12 cellular contexts compared by ENCODE assay signal in genomic region chr14:63435204-63435603, GRCh38.
A peak's percentile ranks its signal among the peaks of the same experiment; 100 is the strongest.
DNase-seq lines count a peak whose midpoint lies in the region; ATAC-seq, FAIRE-seq and TF ChIP-seq lines count a peak whose summit lies in the region.
"Had no signal": no experiment of that assay in that cellular context is flagged by ENCODE, and none has a peak within 500 bp of the region (broad histone marks: within the 10 kb centered on the region; RNA-seq: fewer than 3 reads in every experiment).

No MANE protein-coding gene starts in this region.

- peak overlapping the region; percentile 81 for H3K27ac Mint-ChIP-seq in CD8-positive, alpha-beta T cell
- H3K27ac Mint-ChIP-seq in effector memory CD8-positive, alpha-beta T cell, result peak overlapping the region; percentile 34 to 60

- H3K4me2 ChIP-seq in Karpas-422 (ENCODE audit: low read depth, low read length, poor library complexity, severe bottlenecking), result peak overlapping the region; percentile 77

- H3K4me1 Mint-ChIP-seq in CD8-positive, alpha-beta T cell (ENCODE audit: low read depth), result peaks cover 71% of the 10 kb centered on the region
- peaks cover 49 to 59% of the 10 kb centered on the region in 2 donors for H3K4me1 Mint-ChIP-seq in effector memory CD8-positive, alpha-beta T cell (ENCODE audit: low read depth in 2 of 2)

- H3K9ac ChIP-seq in Karpas-422 (ENCODE audit: low read length), result peak overlapping the region; percentile 62

- no peak for FAIRE-seq in pancreas (lab: Jason Lieb, UNC)

- H3K27me3 Mint-ChIP-seq in CD8-positive, alpha-beta T cell (ENCODE audit: low read depth), result no peaks in the 10 kb centered on the region
- no peaks in the 10 kb centered on the region for H3K27me3 Mint-ChIP-seq in effector memory CD8-positive, alpha-beta T cell

- H3K27ac ChIP-seq in CD8-positive, alpha-beta T cell (ENCODE audit: low read depth, low read length), result no peak overlapping the region
- H3K27ac ChIP-seq in Karpas-422 (ENCODE audit: low read length) (peak overlapping the region; percentile 91), psoas muscle (peak overlapping the region; percentile 78), prostate gland (peak overlapping the region in 1 of 2 donors; percentile 32), pancreas (peak overlapping the region in 2 of 4 donors; percentile 78 to 82)

- TF ChIP-seq POLR2A in prostate gland (IDR thresholded peaks at IDR 0.05), result no peak

- peaks cover 5% of the 10 kb centered on the region for H3K36me3 Mint-ChIP-seq in CD8-positive, alpha-beta T cell
- H3K36me3 Mint-ChIP-seq in effector memory CD8-positive, alpha-beta T cell (ENCODE audit: insufficient read depth), result peaks cover 2% of the 10 kb centered on the region

- 75 to 80% (median 78%) methylated on average over 2 of the region's 2 CpGs for WGBS in psoas muscle, 3 donors
- WGBS in prostate gland, result 72% methylated on average over 2 of the region's 2 CpGs
- 64 to 79% methylated on average over 2 of the region's 2 CpGs for WGBS in pancreas, 2 donors

- TF ChIP-seq CTCF in CD8-positive, alpha-beta T cell (IDR thresholded peaks at IDR 0.05), result no peak
- TF ChIP-seq CTCF in psoas muscle (IDR thresholded peaks at IDR 0.05) (no peak), prostate gland (IDR thresholded peaks at IDR 0.05) (no peak), pancreas (IDR thresholded peaks at IDR 0.05) (no peak)

- H3K36me3 ChIP-seq in CD8-positive, alpha-beta T cell (ENCODE audit: insufficient read depth, low read length), result no peaks in the 10 kb centered on the region
- no peaks in the 10 kb centered on the region for H3K36me3 ChIP-seq in Karpas-422 (ENCODE audit: insufficient read depth, low read length)
- no peaks in the 10 kb centered on the region for H3K36me3 ChIP-seq in psoas muscle (ENCODE audit: insufficient read depth in 1 of 2, low read depth in 1 of 2)
- H3K36me3 ChIP-seq in prostate gland, result no peaks in the 10 kb centered on the region
- H3K36me3 ChIP-seq in pancreas, result no peaks in the 10 kb centered on the region

- CTCF ChIA-PET in CD8-positive, alpha-beta T cell (lab: Charles Lee), result no interaction called here

- POLR2A ChIA-PET in CD8-positive, alpha-beta T cell (lab: Charles Lee), result no interaction called here

- intact Hi-C loops in CD8-positive, alpha-beta T cell (cut with DNase I, micrococcal nuclease), result no loop called here
- intact Hi-C loops in psoas muscle (cut with DNase I), result loop anchor here (5.0 to 10.0 kb wide), 2 partner anchors 107 to 110 kb away; partner anchors contain the start of gene PPP2R5E (in 2 of the 2)
- intact Hi-C loops in prostate gland (cut with DNase I), result loop anchor here (5.0 kb wide), 1 partner anchor 107 kb away; the partner anchor contains the start of gene PPP2R5E
- intact Hi-C loops in pancreas (cut with DNase I), result no loop called here

- no peak overlapping the region for H2AFZ ChIP-seq in Karpas-422 (ENCODE audit: low read length)

- no peaks in the 10 kb centered on the region for H3K27me3 ChIP-seq in CD8-positive, alpha-beta T cell (ENCODE audit: insufficient read depth, low read length)
- H3K27me3 ChIP-seq in Karpas-422 (ENCODE audit: low read length) (no peaks in the 10 kb centered on the region), psoas muscle (ENCODE audit: insufficient read depth in 3 of 3, low read length in 2 of 3) (no peaks in the 10 kb centered on the region), prostate gland (replicated peaks; ENCODE audit: insufficient read depth) (no peaks in the 10 kb centered on the region), pancreas (no peaks in the 10 kb centered on the region)

- H3K4me1 ChIP-seq in CD8-positive, alpha-beta T cell (ENCODE audit: insufficient read depth, low read length), result peaks cover 40% of the 10 kb centered on the region
- H3K4me1 ChIP-seq in Karpas-422 (ENCODE audit: low read length), result peaks cover 75% of the 10 kb centered on the region
- H3K4me1 ChIP-seq in psoas muscle, result peaks cover 70% of the 10 kb centered on the region
- peaks cover 7% of the 10 kb centered on the region for H3K4me1 ChIP-seq in prostate gland (replicated peaks)
- peaks cover 35 to 53% (median 38%) of the 10 kb centered on the region in 3 donors for H3K4me1 ChIP-seq in pancreas

- H3K9me3 ChIP-seq in CD8-positive, alpha-beta T cell (ENCODE audit: low read length), result no peaks in the 10 kb centered on the region
- no peaks in the 10 kb centered on the region for H3K9me3 ChIP-seq in Karpas-422 (ENCODE audit: low read length)
- no peaks in the 10 kb centered on the region for H3K9me3 ChIP-seq in psoas muscle
- no peaks in the 10 kb centered on the region for H3K9me3 ChIP-seq in prostate gland
- H3K9me3 ChIP-seq in pancreas, result no peaks in the 10 kb centered on the region

- no peaks in the 10 kb centered on the region for H3K9me2 ChIP-seq in Karpas-422 (replicated peaks; ENCODE audit: insufficient read depth, low read length)

- DNase-seq in CD8-positive, alpha-beta T cell, result no peak
- DNase-seq in Karpas-422 (peak; percentile 85), psoas muscle (no peak), prostate gland (ENCODE audit: low spot score) (no peak), pancreas (no peak)
- DNase-seq in effector memory CD8-positive, alpha-beta T cell, result no peak
- no peak for DNase-seq in central memory CD4-positive, alpha-beta T cell
- DNase-seq: activated CD4-positive, CD25-positive, alpha-beta regulatory T cell; DMS79; erythroblast; NCI-H2171 had no signal

- H3K4me3 Mint-ChIP-seq in CD8-positive, alpha-beta T cell, result peak overlapping the region; percentile 24
- peak overlapping the region; percentile 1 to 6 for H3K4me3 Mint-ChIP-seq in effector memory CD8-positive, alpha-beta T cell

- no peak overlapping the region for H3K4me3 ChIP-seq in CD8-positive, alpha-beta T cell (ENCODE audit: low read depth, low read length)
- H3K4me3 ChIP-seq in Karpas-422 (ENCODE audit: low read length) (peak overlapping the region; percentile 55), psoas muscle (peak overlapping the region; percentile 8), prostate gland (no peak overlapping the region), pancreas (no peak overlapping the region)

- peaks cover 94% of the 10 kb centered on the region for H3K79me2 ChIP-seq in Karpas-422 (ENCODE audit: low read length)

- H3K9me3 Mint-ChIP-seq in CD8-positive, alpha-beta T cell, result no peaks in the 10 kb centered on the region
- no peaks in the 10 kb centered on the region for H3K9me3 Mint-ChIP-seq in effector memory CD8-positive, alpha-beta T cell

- no peak for ATAC-seq in CD8-positive, alpha-beta T cell
- no peak for ATAC-seq in effector memory CD8-positive, alpha-beta T cell (replicated peaks)
- ATAC-seq in psoas muscle (peak in 1 of 4 donors; percentile 1), GM21737 (IDR thresholded peaks at IDR 0.05; ENCODE audit: unreplicated experiment) (no peak), pancreas (no peak)

- H4K20me1 ChIP-seq in Karpas-422 (ENCODE audit: insufficient read depth, low read depth, low read length), result no peaks in the 10 kb centered on the region

Comparison
In these comparisons a context has a peak if more than half of its experiments do, and no peak if none do; other contexts are left out.
1. H3K4me3 ChIP-seq: peak in Karpas-422 (single experiment) and psoas muscle (single experiment); none in CD8-positive, alpha-beta T cell (single experiment), prostate gland (0 of 2) and pancreas (0 of 4).
2. intact Hi-C loops: an anchor here in psoas muscle (5.0 to 10.0 kb wide) and prostate gland (5.0 kb wide); none called in CD8-positive, alpha-beta T cell and pancreas.